Comparison of ENCODE assay signal across 2 cellular contexts in the genomic region with DNA sequence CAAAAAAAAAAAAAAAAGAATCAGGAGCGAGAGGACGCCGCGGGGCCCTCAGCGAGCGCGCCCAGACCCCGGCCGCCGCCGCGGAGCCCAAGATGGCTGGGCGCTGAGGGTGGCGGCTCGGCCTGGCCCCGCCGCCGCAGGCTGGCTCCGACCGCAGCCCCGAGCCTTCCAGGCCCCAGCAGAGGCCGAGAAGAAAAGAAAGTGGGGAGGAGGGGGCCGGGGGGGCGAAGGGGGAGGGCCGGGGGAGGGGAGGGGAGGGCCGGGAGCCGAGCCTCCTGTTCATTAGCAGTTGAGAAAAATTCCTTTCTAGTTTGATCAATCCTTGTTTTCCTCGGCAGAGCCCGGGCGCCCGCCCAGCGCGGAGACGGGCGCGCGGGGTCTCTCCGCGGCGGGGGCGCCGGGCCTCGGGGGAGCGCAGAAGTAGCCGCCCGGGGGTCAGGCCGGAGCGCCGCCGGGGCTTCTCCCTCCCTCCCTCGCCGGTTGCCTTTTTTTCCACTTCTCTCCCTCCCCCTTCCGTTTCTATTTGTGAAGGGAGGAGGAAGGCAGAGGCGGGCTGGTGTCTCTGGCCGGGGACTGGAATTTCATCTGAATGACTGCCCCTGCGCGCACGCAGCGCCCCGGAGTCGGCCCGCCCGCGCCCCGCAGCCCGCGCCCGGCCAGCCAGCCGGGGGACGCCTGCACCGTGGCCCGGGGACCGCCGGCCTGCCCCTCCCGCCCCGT.
TF ChIP-seq lines count a peak whose summit lies in the region.

No MANE protein-coding gene starts in this region.

TF ChIP-seq in WTC11, 78 proteins besides CTCF, POLR2A, EP300 and RAD21 (continued from another document):
- TF ChIP-seq CREM (CRISPR knock-in tag; IDR thresholded peaks at IDR 0.05): no peak

TF ChIP-seq in HepG2, 621 proteins besides CTCF, POLR2A, EP300 and RAD21 (continued from another document):
- TF ChIP-seq, protein P1, sequence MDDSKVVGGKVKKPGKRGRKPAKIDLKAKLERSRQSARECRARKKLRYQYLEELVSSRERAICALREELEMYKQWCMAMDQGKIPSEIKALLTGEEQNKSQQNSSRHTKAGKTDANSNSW (CRISPR knock-in tag; IDR thresholded peaks at IDR 0.05; ENCODE audit: borderline replicate concordance): no peak
- TF ChIP-seq SRSF1 (optimal IDR thresholded peaks at IDR 0.05; ENCODE audit: low read depth, low read length) (peak; percentile 14), MEIS2 (CRISPR knock-in tag; IDR thresholded peaks at IDR 0.05) (peak; percentile 11; the same call in 1 of the 2 replicates), HNRNPK (IDR thresholded peaks at IDR 0.05; ENCODE audit: low read depth, low read length, poor library complexity, severe bottlenecking) (peak; percentile 75), ZNF282 (IDR thresholded peaks at IDR 0.05; ENCODE audit: partially characterized antibody) (no peak), MED13 (CRISPR knock-in tag; IDR thresholded peaks at IDR 0.05) (0 out of 2 replicates have a peak, but pooled peaks have one; percentile 5), ZNF746 (CRISPR knock-in tag; IDR thresholded peaks at IDR 0.05) (peak; percentile 21; the same call in 1 of the 2 replicates), ZIK1 (CRISPR knock-in tag; IDR thresholded peaks at IDR 0.05; ENCODE audit: borderline replicate concordance, low read depth) (0 out of 2 replicates have a peak, but pooled peaks have one; percentile 28), RBFOX2 (IDR thresholded peaks at IDR 0.05; ENCODE audit: low read depth, low read length) (peak; percentile 62), HOXA5 (CRISPR knock-in tag; IDR thresholded peaks at IDR 0.05) (0 out of 2 replicates have a peak, but pooled peaks have one; percentile 41), SP5 (CRISPR knock-in tag; IDR thresholded peaks at IDR 0.05; ENCODE audit: borderline replicate concordance, low read depth) (0 out of 2 replicates have a peak, but pooled peaks have one; percentile 4), ZZZ3 (CRISPR knock-in tag; IDR thresholded peaks at IDR 0.05; ENCODE audit: borderline replicate concordance) (no peak), POLR2G (IDR thresholded peaks at IDR 0.05; ENCODE audit: low read depth, low read length) (peak; percentile 62), ZFX (CRISPR knock-in tag; IDR thresholded peaks at IDR 0.05; ENCODE audit: low read depth) (peak; percentile 51; the same call in 1 of the 2 replicates), REL (CRISPR knock-in tag; conservative IDR thresholded peaks at IDR 0.05) (0 out of 2 replicates have a peak, but pooled peaks have one; percentile 40), ZNF138 (CRISPR knock-in tag; IDR thresholded peaks at IDR 0.05; ENCODE audit: low read depth) (0 out of 2 replicates have a peak, but pooled peaks have one; percentile 3), YY1 (IDR thresholded peaks at IDR 0.05; ENCODE audit: insufficient read depth, insufficient replicate concordance, low read depth, low read length) (peak; percentile 71), MAZ (IDR thresholded peaks at IDR 0.05; ENCODE audit: borderline replicate concordance, low read depth, low read length) (0 out of 2 replicates have a peak, but pooled peaks have one; percentile 44), MAZ (CRISPR knock-in tag; IDR thresholded peaks at IDR 0.05; ENCODE audit: low read depth) (peak; percentile 4; the same call in 1 of the 2 replicates), HOXA3 (CRISPR knock-in tag; IDR thresholded peaks at IDR 0.05) (0 out of 2 replicates have a peak, but pooled peaks have one; percentile 1), ZNF629 (CRISPR knock-in tag; conservative IDR thresholded peaks at IDR 0.05) (no peak), POLR2AphosphoS5 (IDR thresholded peaks at IDR 0.05; ENCODE audit: low read depth, low read length) (peak; percentile 48), TSC22D2 (CRISPR knock-in tag; IDR thresholded peaks at IDR 0.05; ENCODE audit: borderline replicate concordance) (0 out of 2 replicates have a peak, but pooled peaks have one; percentile 9), SPEN (CRISPR knock-in tag; IDR thresholded peaks at IDR 0.05; ENCODE audit: low read depth) (0 out of 2 replicates have a peak, but pooled peaks have one; percentile 1), THYN1 (CRISPR knock-in tag; IDR thresholded peaks at IDR 0.05; ENCODE audit: borderline replicate concordance, low read depth) (no peak), ZNF563 (CRISPR knock-in tag; IDR thresholded peaks at IDR 0.05) (0 out of 2 replicates have a peak, but pooled peaks have one; percentile 8), SAP130 (CRISPR knock-in tag; IDR thresholded peaks at IDR 0.05; ENCODE audit: low read depth) (peak; percentile 19), AGO2 (optimal IDR thresholded peaks at IDR 0.05; ENCODE audit: low read depth, low read length) (peak; percentile 11), ZNF530 (CRISPR knock-in tag; IDR thresholded peaks at IDR 0.05; ENCODE audit: low read depth) (no peak), MXI1 (IDR thresholded peaks at IDR 0.05; ENCODE audit: borderline replicate concordance, low read depth, low read length) (no peak), ZNF879 (CRISPR knock-in tag; IDR thresholded peaks at IDR 0.05) (no peak)
- TF ChIP-seq, protein P2, sequence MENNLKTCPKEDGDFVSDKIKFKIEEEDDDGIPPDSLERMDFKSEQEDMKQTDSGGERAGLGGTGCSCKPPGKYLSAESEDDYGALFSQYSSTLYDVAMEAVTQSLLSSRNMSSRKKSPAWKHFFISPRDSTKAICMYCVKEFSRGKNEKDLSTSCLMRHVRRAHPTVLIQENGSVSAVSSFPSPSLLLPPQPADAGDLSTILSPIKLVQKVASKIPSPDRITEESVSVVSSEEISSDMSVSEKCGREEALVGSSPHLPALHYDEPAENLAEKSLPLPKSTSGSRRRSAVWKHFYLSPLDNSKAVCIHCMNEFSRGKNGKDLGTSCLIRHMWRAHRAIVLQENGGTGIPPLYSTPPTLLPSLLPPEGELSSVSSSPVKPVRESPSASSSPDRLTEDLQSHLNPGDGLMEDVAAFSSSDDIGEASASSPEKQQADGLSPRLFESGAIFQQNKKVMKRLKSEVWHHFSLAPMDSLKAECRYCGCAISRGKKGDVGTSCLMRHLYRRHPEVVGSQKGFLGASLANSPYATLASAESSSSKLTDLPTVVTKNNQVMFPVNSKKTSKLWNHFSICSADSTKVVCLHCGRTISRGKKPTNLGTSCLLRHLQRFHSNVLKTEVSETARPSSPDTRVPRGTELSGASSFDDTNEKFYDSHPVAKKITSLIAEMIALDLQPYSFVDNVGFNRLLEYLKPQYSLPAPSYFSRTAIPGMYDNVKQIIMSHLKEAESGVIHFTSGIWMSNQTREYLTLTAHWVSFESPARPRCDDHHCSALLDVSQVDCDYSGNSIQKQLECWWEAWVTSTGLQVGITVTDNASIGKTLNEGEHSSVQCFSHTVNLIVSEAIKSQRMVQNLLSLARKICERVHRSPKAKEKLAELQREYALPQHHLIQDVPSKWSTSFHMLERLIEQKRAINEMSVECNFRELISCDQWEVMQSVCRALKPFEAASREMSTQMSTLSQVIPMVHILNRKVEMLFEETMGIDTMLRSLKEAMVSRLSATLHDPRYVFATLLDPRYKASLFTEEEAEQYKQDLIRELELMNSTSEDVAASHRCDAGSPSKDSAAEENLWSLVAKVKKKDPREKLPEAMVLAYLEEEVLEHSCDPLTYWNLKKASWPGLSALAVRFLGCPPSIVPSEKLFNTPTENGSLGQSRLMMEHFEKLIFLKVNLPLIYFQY (CRISPR knock-in tag; IDR thresholded peaks at IDR 0.05; ENCODE audit: borderline replicate concordance): 0 out of 2 replicates have a peak, but pooled peaks have one; percentile 32
- TF ChIP-seq, protein P3, sequence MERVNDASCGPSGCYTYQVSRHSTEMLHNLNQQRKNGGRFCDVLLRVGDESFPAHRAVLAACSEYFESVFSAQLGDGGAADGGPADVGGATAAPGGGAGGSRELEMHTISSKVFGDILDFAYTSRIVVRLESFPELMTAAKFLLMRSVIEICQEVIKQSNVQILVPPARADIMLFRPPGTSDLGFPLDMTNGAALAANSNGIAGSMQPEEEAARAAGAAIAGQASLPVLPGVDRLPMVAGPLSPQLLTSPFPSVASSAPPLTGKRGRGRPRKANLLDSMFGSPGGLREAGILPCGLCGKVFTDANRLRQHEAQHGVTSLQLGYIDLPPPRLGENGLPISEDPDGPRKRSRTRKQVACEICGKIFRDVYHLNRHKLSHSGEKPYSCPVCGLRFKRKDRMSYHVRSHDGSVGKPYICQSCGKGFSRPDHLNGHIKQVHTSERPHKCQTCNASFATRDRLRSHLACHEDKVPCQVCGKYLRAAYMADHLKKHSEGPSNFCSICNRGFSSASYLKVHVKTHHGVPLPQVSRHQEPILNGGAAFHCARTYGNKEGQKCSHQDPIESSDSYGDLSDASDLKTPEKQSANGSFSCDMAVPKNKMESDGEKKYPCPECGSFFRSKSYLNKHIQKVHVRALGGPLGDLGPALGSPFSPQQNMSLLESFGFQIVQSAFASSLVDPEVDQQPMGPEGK (CRISPR knock-in tag; IDR thresholded peaks at IDR 0.05): peak; percentile 62; the same call in 1 of the 2 replicates
- TF ChIP-seq, protein P4, sequence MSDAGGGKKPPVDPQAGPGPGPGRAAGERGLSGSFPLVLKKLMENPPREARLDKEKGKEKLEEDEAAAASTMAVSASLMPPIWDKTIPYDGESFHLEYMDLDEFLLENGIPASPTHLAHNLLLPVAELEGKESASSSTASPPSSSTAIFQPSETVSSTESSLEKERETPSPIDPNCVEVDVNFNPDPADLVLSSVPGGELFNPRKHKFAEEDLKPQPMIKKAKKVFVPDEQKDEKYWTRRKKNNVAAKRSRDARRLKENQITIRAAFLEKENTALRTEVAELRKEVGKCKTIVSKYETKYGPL (CRISPR knock-in tag; IDR thresholded peaks at IDR 0.05): no peak
- TF ChIP-seq, protein P5, sequence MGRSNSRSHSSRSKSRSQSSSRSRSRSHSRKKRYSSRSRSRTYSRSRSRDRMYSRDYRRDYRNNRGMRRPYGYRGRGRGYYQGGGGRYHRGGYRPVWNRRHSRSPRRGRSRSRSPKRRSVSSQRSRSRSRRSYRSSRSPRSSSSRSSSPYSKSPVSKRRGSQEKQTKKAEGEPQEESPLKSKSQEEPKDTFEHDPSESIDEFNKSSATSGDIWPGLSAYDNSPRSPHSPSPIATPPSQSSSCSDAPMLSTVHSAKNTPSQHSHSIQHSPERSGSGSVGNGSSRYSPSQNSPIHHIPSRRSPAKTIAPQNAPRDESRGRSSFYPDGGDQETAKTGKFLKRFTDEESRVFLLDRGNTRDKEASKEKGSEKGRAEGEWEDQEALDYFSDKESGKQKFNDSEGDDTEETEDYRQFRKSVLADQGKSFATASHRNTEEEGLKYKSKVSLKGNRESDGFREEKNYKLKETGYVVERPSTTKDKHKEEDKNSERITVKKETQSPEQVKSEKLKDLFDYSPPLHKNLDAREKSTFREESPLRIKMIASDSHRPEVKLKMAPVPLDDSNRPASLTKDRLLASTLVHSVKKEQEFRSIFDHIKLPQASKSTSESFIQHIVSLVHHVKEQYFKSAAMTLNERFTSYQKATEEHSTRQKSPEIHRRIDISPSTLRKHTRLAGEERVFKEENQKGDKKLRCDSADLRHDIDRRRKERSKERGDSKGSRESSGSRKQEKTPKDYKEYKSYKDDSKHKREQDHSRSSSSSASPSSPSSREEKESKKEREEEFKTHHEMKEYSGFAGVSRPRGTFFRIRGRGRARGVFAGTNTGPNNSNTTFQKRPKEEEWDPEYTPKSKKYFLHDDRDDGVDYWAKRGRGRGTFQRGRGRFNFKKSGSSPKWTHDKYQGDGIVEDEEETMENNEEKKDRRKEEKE (IDR thresholded peaks at IDR 0.05): no peak
- TF ChIP-seq, protein P6, sequence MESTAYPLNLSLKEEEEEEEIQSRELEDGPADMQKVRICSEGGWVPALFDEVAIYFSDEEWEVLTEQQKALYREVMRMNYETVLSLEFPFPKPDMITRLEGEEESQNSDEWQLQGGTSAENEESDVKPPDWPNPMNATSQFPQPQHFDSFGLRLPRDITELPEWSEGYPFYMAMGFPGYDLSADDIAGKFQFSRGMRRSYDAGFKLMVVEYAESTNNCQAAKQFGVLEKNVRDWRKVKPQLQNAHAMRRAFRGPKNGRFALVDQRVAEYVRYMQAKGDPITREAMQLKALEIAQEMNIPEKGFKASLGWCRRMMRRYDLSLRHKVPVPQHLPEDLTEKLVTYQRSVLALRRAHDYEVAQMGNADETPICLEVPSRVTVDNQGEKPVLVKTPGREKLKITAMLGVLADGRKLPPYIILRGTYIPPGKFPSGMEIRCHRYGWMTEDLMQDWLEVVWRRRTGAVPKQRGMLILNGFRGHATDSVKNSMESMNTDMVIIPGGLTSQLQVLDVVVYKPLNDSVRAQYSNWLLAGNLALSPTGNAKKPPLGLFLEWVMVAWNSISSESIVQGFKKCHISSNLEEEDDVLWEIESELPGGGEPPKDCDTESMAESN (CRISPR knock-in tag; conservative IDR thresholded peaks at IDR 0.05): peak; percentile 59; the same call in 1 of the 2 replicates
